In genomic region chr4:53804719-53805118, GRCh38 we compare ENCODE assay signal across 9 cellular contexts.
A peak's percentile ranks its signal among the peaks of the same experiment; 100 is the strongest.
DNase-seq lines count a peak whose midpoint lies in the region; ATAC-seq, FAIRE-seq and TF ChIP-seq lines count a peak whose summit lies in the region.
"Had no signal": no experiment of that assay in that cellular context is flagged by ENCODE, and none has a peak within 500 bp of the region (broad histone marks: within the 10 kb centered on the region; RNA-seq: fewer than 3 reads in every experiment).

No MANE protein-coding gene starts in this region.

- H3K27me3 ChIP-seq in AG04450 (ENCODE audit: control insufficient read depth, insufficient read depth, low read length), result no peaks in the 10 kb centered on the region

- CTCF ChIA-PET in AG04450 (lab: Charles Lee), result interaction anchor here (0.8 to 1.6 kb wide), 4 partner anchors 8 to 799 kb away, joined by 3 to 5 read pairs (median 4); no protein-coding TSS in a partner anchor
- CTCF ChIA-PET in activated B cell treated with CpG ODN at 0.5 μM for 24 hours (lab: Charles Lee), result interaction anchor here (0.7 to 4.7 kb wide), 8 partner anchors 12 to 609 kb away, joined by 3 to 38 read pairs (median 4); no protein-coding TSS in a partner anchor

- no peak for TF ChIP-seq POLR2A in GM12891 (IDR thresholded peaks at IDR 0.05; ENCODE audit: low read depth, low read length)

- H3K9me3 Mint-ChIP-seq in activated B cell treated with CpG ODN at 0.5 μM for 24 hours, result no peaks in the 10 kb centered on the region

- H3K4me3 ChIP-seq in AG04450 (ENCODE audit: low read depth, low read length), result no peak overlapping the region

- intact Hi-C loops in activated B cell treated with CpG ODN at 0.5 μM for 24 hours (cut with micrococcal nuclease), result loop anchor here (1.0 to 10.0 kb wide), 6 partner anchors 98 to 1430 kb away; no protein-coding TSS in a partner anchor

- ATAC-seq in activated B cell treated with CpG ODN at 0.5 μM for 24 hours (ENCODE audit: low read depth), result no peak
- no peak for ATAC-seq in HG02981 (IDR thresholded peaks at IDR 0.05; ENCODE audit: unreplicated experiment)
- ATAC-seq in HG03469 (IDR thresholded peaks at IDR 0.05; ENCODE audit: unreplicated experiment), result no peak

- peaks cover 2% of the 10 kb centered on the region for H3K27me3 Mint-ChIP-seq in activated B cell treated with CpG ODN at 0.5 μM for 24 hours

- H3K27ac Mint-ChIP-seq in activated B cell treated with CpG ODN at 0.5 μM for 24 hours, result no peak overlapping the region

- TF ChIP-seq CTCF in AG04450 (IDR thresholded peaks at IDR 0.05; ENCODE audit: low read depth, low read length), result peak; percentile 27
- no peak for TF ChIP-seq CTCF in activated B cell treated with CpG ODN at 0.5 μM for 24 hours (IDR thresholded peaks at IDR 0.05)

- POLR2A ChIA-PET in AG04450 (lab: Yijun Ruan, JAX), result no interaction called here
- POLR2A ChIA-PET in activated B cell treated with CpG ODN at 0.5 μM for 24 hours (lab: Charles Lee), result interaction anchor here (0.6 kb wide), 1 partner anchor 1742 kb away, joined by 5 read pairs; the partner anchor contains the start of gene CLOCK

- no peaks in the 10 kb centered on the region for H3K36me3 Mint-ChIP-seq in activated B cell treated with CpG ODN at 0.5 μM for 24 hours (ENCODE audit: low read depth)

- no peak for DNase-seq in AG04450 (ENCODE audit: low read depth, low spot score)
- peak; percentile 7 for DNase-seq in GM12891 (ENCODE audit: insufficient read length, low spot score)
- DNase-seq in HuH-7 (ENCODE audit: low spot score), result peak; percentile 33
- peak; percentile 23 for DNase-seq in activated B cell treated with CpG ODN at 0.5 μM for 24 hours
- peak; percentile 64 for DNase-seq in iPS-NIHi7 (ENCODE audit: extremely low spot score)
- no peak for DNase-seq in AG08395 (ENCODE audit: low spot score)

- H3K4me3 Mint-ChIP-seq in activated B cell treated with CpG ODN at 0.5 μM for 24 hours, result no peak overlapping the region

- no peaks in the 10 kb centered on the region for H3K4me1 Mint-ChIP-seq in activated B cell treated with CpG ODN at 0.5 μM for 24 hours

- FAIRE-seq in GM12891 (lab: Jason Lieb, UNC), result no peak

- no peak overlapping the region for H3K27ac ChIP-seq in AG04450 (ENCODE audit: low read depth, low read length)
- H3K27ac ChIP-seq: epithelial cell of prostate had no signal

- H3K9me3 ChIP-seq in AG04450 (ENCODE audit: control insufficient read depth, insufficient read depth, low read length), result no peaks in the 10 kb centered on the region

TF ChIP-seq in GM12891, 5 proteins besides CTCF, POLR2A, EP300 and RAD21:
- TF ChIP-seq PAX5 (IDR thresholded peaks at IDR 0.05; ENCODE audit: insufficient read depth, low read length, severe bottlenecking) (no peak), POU2F2 (IDR thresholded peaks at IDR 0.05; ENCODE audit: low read depth, low read length) (no peak), TAF1 (IDR thresholded peaks at IDR 0.05; ENCODE audit: low read depth, low read length) (no peak), POLR2AphosphoS5 (IDR thresholded peaks at IDR 0.05; ENCODE audit: low read depth, low read length) (no peak), SPI1 (IDR thresholded peaks at IDR 0.05; ENCODE audit: low read depth, low read length) (no peak)

Comparison
In these comparisons a context has a peak if more than half of its experiments do, and no peak if none do; other contexts are left out.
1. DNase-seq: peak in GM12891 (single experiment), HuH-7 (single experiment), activated B cell treated with CpG ODN at 0.5 μM for 24 hours (single experiment) and iPS-NIHi7 (single experiment); none in AG04450 (single experiment) and AG08395 (single experiment).